Comparison of ENCODE assay signal across 32 cellular contexts in the genomic region with DNA sequence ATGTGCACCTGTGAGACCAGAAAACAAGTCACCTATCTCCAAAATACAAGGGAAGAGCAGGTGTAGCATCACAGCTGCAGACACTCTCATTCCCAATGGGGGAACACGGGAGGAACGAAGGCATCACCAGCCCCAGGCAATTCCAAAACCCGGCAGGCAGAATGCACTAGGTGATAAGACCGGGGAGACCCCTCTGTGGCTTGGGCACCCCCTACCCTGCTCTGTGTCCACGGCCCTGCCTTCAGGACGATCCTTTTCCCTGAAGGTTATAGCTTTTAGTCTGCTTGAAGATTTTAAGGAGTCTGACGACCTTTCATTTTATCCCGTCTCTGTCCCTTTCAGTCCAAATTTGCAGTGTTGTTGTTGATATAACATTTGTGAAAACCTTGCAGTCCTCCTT. TPM values are rescaled to one million over a fixed set of nuclear protein-coding genes. Genes with fewer than 3 reads are reported as not detected.
"Had no signal": no experiment of that assay in that cellular context is flagged by ENCODE, and none has a peak within 500 bp of the region (broad histone marks: within the 10 kb centered on the region; RNA-seq: fewer than 3 reads in every experiment).

No MANE protein-coding gene starts in this region.

- H3K27ac ChIP-seq: adrenal gland, ascending aorta, cardiac muscle cell, gastrocnemius medialis, neural progenitor cell, sigmoid colon, upper lobe of left lung had no signal

- H3K4me1 Mint-ChIP-seq: brain had no signal

- H3K27me3 ChIP-seq: adrenal gland, ascending aorta had no signal

- H3K27me3 Mint-ChIP-seq: activated CD4-positive, alpha-beta memory T cell treated with anti-CD3 and anti-CD28 coated beads for 36 hours; activated CD4-positive, alpha-beta T cell treated with anti-CD3 and anti-CD28 coated beads, Interleukin-2, amount 10 ng/mL, durations not matched to agents 24 days and 14 days; naive thymus-derived CD4-positive, alpha-beta T cell; T-helper 17 cell had no signal

- H3K36me3 ChIP-seq: adrenal gland, ascending aorta, cardiac muscle cell, gastrocnemius medialis, neural progenitor cell, sigmoid colon, upper lobe of left lung had no signal

- H3K4me3 Mint-ChIP-seq: activated CD4-positive, alpha-beta memory T cell treated with anti-CD3 and anti-CD28 coated beads for 36 hours; activated CD4-positive, alpha-beta T cell treated with anti-CD3 and anti-CD28 coated beads, Interleukin-2, amount 10 ng/mL, durations not matched to agents 24 days and 14 days; activated T-cell treated with anti-CD3 and anti-CD28 coated beads, Interleukin-2, amount 50 U/mL, for 72 hours; brain; effector memory CD8-positive, alpha-beta T cell; naive thymus-derived CD4-positive, alpha-beta T cell; neural progenitor cell; stimulated activated effector memory CD8-positive, alpha-beta T cell treated with anti-CD3 and anti-CD28 coated beads, Interleukin-12 subunit alpha, Interleukin-12 subunit beta, amount 100 ng/mL, for 72 hours; stimulated activated naive CD8-positive, alpha-beta T cell treated with anti-CD3 and anti-CD28 coated beads, Interleukin-15, amount 100 ng/mL, for 72 hours; T-helper 17 cell had no signal

- H3K36me3 Mint-ChIP-seq: activated CD4-positive, alpha-beta memory T cell treated with anti-CD3 and anti-CD28 coated beads for 36 hours; brain; neural progenitor cell had no signal

- H3K4me1 ChIP-seq: ascending aorta, gastrocnemius medialis had no signal

- H3K9me3 ChIP-seq: adrenal gland, ascending aorta, gastrocnemius medialis, sigmoid colon, upper lobe of left lung had no signal

- H3K9me3 Mint-ChIP-seq: activated CD4-positive, alpha-beta memory T cell treated with anti-CD3 and anti-CD28 coated beads for 36 hours; stimulated activated effector memory CD8-positive, alpha-beta T cell treated with anti-CD3 and anti-CD28 coated beads, Interleukin-12 subunit alpha, Interleukin-12 subunit beta, amount 100 ng/mL, for 72 hours had no signal

- H3K4me3 ChIP-seq: adrenal gland, ascending aorta, cardiac muscle cell, gastrocnemius medialis, neural progenitor cell, sigmoid colon, upper lobe of left lung had no signal

- ATAC-seq: activated naive CD4-positive, alpha-beta T cell treated with anti-CD3 and anti-CD28 coated beads, Interleukin-2, amount 50 U/mL, for 72 hours; activated T-cell treated with anti-CD3 and anti-CD28 coated beads, Interleukin-2, amount 50 U/mL, for 72 hours; effector memory CD8-positive, alpha-beta T cell; gastrocnemius medialis; left colon; naive thymus-derived CD4-positive, alpha-beta T cell; SK-N-SH treated with all-trans-retinoic acid at 6 μM for 48 hours; stimulated activated effector memory CD8-positive, alpha-beta T cell treated with anti-CD3 and anti-CD28 coated beads, Interleukin-12 subunit alpha, Interleukin-12 subunit beta, amount 100 ng/mL, for 72 hours; stimulated activated naive CD8-positive, alpha-beta T cell treated with anti-CD3 and anti-CD28 coated beads, Interleukin-15, amount 100 ng/mL, for 72 hours; T-helper 17 cell had no signal

- H3K27ac Mint-ChIP-seq: activated CD4-positive, alpha-beta memory T cell treated with anti-CD3 and anti-CD28 coated beads for 36 hours; activated CD4-positive, alpha-beta T cell treated with anti-CD3 and anti-CD28 coated beads, Interleukin-2, amount 10 ng/mL, durations not matched to agents 24 days and 14 days; activated naive CD4-positive, alpha-beta T cell treated with anti-CD3 and anti-CD28 coated beads, Interleukin-2, amount 50 U/mL, for 72 hours; activated T-cell treated with anti-CD3 and anti-CD28 coated beads, Interleukin-2, amount 50 U/mL, for 72 hours; brain; effector memory CD8-positive, alpha-beta T cell; neural progenitor cell; progenitor cell of endocrine pancreas; stimulated activated effector memory CD8-positive, alpha-beta T cell treated with anti-CD3 and anti-CD28 coated beads, Interleukin-12 subunit alpha, Interleukin-12 subunit beta, amount 100 ng/mL, for 72 hours; stimulated activated naive CD8-positive, alpha-beta T cell treated with anti-CD3 and anti-CD28 coated beads, Interleukin-15, amount 100 ng/mL, for 72 hours; T-helper 17 cell had no signal

- DNase-seq: activated CD4-positive, alpha-beta memory T cell treated with anti-CD3 and anti-CD28 coated beads for 36 hours; activated CD4-positive, alpha-beta T cell treated with anti-CD3 and anti-CD28 coated beads, Interleukin-2, amount 10 ng/mL, durations not matched to agents 24 days and 14 days; activated CD4-positive, CD25-positive, alpha-beta regulatory T cell treated with anti-CD3 and anti-CD28 coated beads, Interleukin-2, amount 50 U/mL, for 72 hours; activated naive CD4-positive, alpha-beta T cell; activated T-cell treated with anti-CD3 and anti-CD28 coated beads, Interleukin-2, amount 50 U/mL, for 72 hours; cerebellar nuclear complex; cortex of kidney; effector memory CD8-positive, alpha-beta T cell; erythroblast; gastrocnemius medialis; glutamatergic neuron; left colon; midbrain; naive thymus-derived CD4-positive, alpha-beta T cell; sigmoid colon; small intestine; stimulated activated CD4-positive, alpha-beta T cell treated with anti-CD3 and anti-CD28 coated beads, Interleukin-4, amount 100 ng/mL, for 24 hours; stimulated activated naive CD8-positive, alpha-beta T cell treated with anti-CD3 and anti-CD28 coated beads, Interleukin-15, amount 100 ng/mL, for 72 hours; substantia nigra; T-helper 17 cell; T1000; upper lobe of left lung had no signal

RNA-seq across cellular contexts. Expression of a gene that starts 19.2 kb away (rescaled TPM):
- total RNA-seq: cardiac muscle cell, osteocyte had no signal
- polyA plus RNA-seq: cardiac muscle cell had no signal
